In genomic region chr9:132074736-132075135, GRCh38 we compare ENCODE assay signal across 18 cellular contexts. TPM values are rescaled to one million over a fixed set of nuclear protein-coding genes. Genes with fewer than 3 reads are reported as not detected.
A peak's percentile ranks its signal among the peaks of the same experiment; 100 is the strongest.
DNase-seq lines count a peak whose midpoint lies in the region; TF ChIP-seq lines count a peak whose summit lies in the region.
"Had no signal": no experiment of that assay in that cellular context is flagged by ENCODE, and none has a peak within 500 bp of the region (broad histone marks: within the 10 kb centered on the region; RNA-seq: fewer than 3 reads in every experiment).

No MANE protein-coding gene starts in this region.

- H3K4me2 ChIP-seq in fibroblast of lung (ENCODE audit: extremely low read depth, insufficient read depth, low read length) (no peak overlapping the region), hepatocyte (no peak overlapping the region)
- H3K4me2 ChIP-seq: GM23338, KMS-11 had no signal

- peaks cover 51% of the 10 kb centered on the region for H3K79me2 ChIP-seq in fibroblast of lung (ENCODE audit: control insufficient read depth, insufficient read depth, low read length)
- H3K79me2 ChIP-seq in hepatocyte = peaks cover 93% of the 10 kb centered on the region

- no peaks in the 10 kb centered on the region for H3K4me1 ChIP-seq in fibroblast of lung (ENCODE audit: control insufficient read depth, extremely low read depth, insufficient read depth, low read length)
- peaks cover 8% of the 10 kb centered on the region for H3K4me1 ChIP-seq in hepatocyte (ENCODE audit: insufficient read depth)

- TF ChIP-seq CTCF in fibroblast of lung (conservative IDR thresholded peaks at IDR 0.05 in 1 of 2, IDR thresholded peaks at IDR 0.05 in 1 of 2; ENCODE audit: low read depth in 1 of 2, low read length in 2 of 2) (no peak), hepatocyte (IDR thresholded peaks at IDR 0.05; ENCODE audit: poor library complexity) (no peak)

- peak overlapping the region; percentile 2 for H3K27ac ChIP-seq in angular gyrus (ENCODE audit: low read depth, low read length)
- no peak overlapping the region for H3K27ac ChIP-seq in fibroblast of lung (ENCODE audit: insufficient read depth, low read length)
- H3K27ac ChIP-seq in hepatocyte = no peak overlapping the region
- H3K27ac ChIP-seq: KMS-11, transverse colon, VCaP had no signal

- H3K9me3 ChIP-seq in fibroblast of lung (ENCODE audit: control insufficient read depth, insufficient read depth, low read depth, low read length) (no peaks in the 10 kb centered on the region), hepatocyte (ENCODE audit: low read depth) (no peaks in the 10 kb centered on the region)
- H3K9me3 ChIP-seq: transverse colon had no signal

- no peak overlapping the region for H2AFZ ChIP-seq in fibroblast of lung (ENCODE audit: low read length)
- no peak overlapping the region for H2AFZ ChIP-seq in hepatocyte
- H2AFZ ChIP-seq: GM23338 had no signal

- peaks cover 3% of the 10 kb centered on the region for H4K20me1 ChIP-seq in fibroblast of lung (ENCODE audit: control insufficient read depth, extremely low read depth, insufficient read depth, low read length)
- peaks cover 11% of the 10 kb centered on the region for H4K20me1 ChIP-seq in hepatocyte (ENCODE audit: insufficient read depth, poor library complexity, severe bottlenecking)

- H3K27me3 ChIP-seq in fibroblast of lung (ENCODE audit: control insufficient read depth, insufficient read depth, low read length) = no peaks in the 10 kb centered on the region
- H3K27me3 ChIP-seq in hepatocyte = no peaks in the 10 kb centered on the region
- H3K27me3 ChIP-seq: transverse colon had no signal

- H3K36me3 ChIP-seq in fibroblast of lung (ENCODE audit: control insufficient read depth, insufficient read depth, low read length) = peaks cover 5% of the 10 kb centered on the region
- H3K36me3 ChIP-seq in hepatocyte (replicated peaks; ENCODE audit: insufficient read depth, low read depth) = no peaks in the 10 kb centered on the region

- no peak overlapping the region for H3K4me3 ChIP-seq in fibroblast of lung (replicated peaks in 1 of 4; ENCODE audit: control extremely low read depth in 1 of 4, insufficient read depth in 1 of 4, low read depth in 3 of 4, low read length in 4 of 4)
- H3K4me3 ChIP-seq in hepatocyte = no peak overlapping the region
- H3K4me3 ChIP-seq: GM23338, lung, transverse colon had no signal

- no peak overlapping the region for H3K9ac ChIP-seq in fibroblast of lung (ENCODE audit: insufficient read depth, low read length)
- H3K9ac ChIP-seq: KMS-11 had no signal

- H3K9me2 ChIP-seq in hepatocyte (replicated peaks; ENCODE audit: insufficient read depth) = no peaks in the 10 kb centered on the region

- peak; percentile 25 for DNase-seq in ELR (ENCODE audit: low read depth)
- DNase-seq in fibroblast of lung (ENCODE audit: low read depth in 2 of 2) = peak; percentile 72 to 87
- DNase-seq in stromal cell of bone marrow (ENCODE audit: low read depth) = peak; percentile 78
- DNase-seq in hepatocyte (ENCODE audit: low spot score) = no peak
- no peak for DNase-seq in activated naive CD4-positive, alpha-beta T cell (lab: John Stamatoyannopoulos, UW)
- no peak for DNase-seq in GM19238 (ENCODE audit: insufficient read length, low spot score)
- DNase-seq: activated CD8-positive, alpha-beta memory T cell treated with anti-CD3 and anti-CD28 coated beads, Interleukin-2, amount 50 U/mL, for 48 hours; activated gamma-delta T cell; Calu3; head of caudate nucleus; NCI-H1105; NCI-H510A; transverse colon had no signal

- 87% methylated on average over 2 of the region's 2 CpGs for WGBS in hepatocyte (ENCODE audit: low lambda C conversion rate, missing lambda C conversion rate)

RNA-seq across cellular contexts. Expression of gene MED27, which starts 4.9 kb away (rescaled TPM):
- 10.8 and 13.4 TPM in 2 replicates for total RNA-seq in fibroblast of lung
- polyA plus RNA-seq in fibroblast of lung = 44.7 and 55.1 TPM in 2 replicates
- polyA plus RNA-seq in fibroblast of lung (2012) = 31.7 and 41.5 TPM in 2 replicates
- 25.8 and 28.4 TPM in 2 replicates for polyA minus RNA-seq in fibroblast of lung (ENCODE audit: low replicate concordance)
- 15.4 and 17.2 TPM in 2 replicates for total RNA-seq in hepatocyte
- polyA plus RNA-seq in hepatocyte = 32.1 and 38.0 TPM in 2 replicates

Comparison
In these comparisons a context has a peak if more than half of its experiments do, and no peak if none do; other contexts are left out.
1. DNase-seq: peak in ELR (single experiment), fibroblast of lung (2 of 2) and stromal cell of bone marrow (single experiment); none in hepatocyte (single experiment), activated naive CD4-positive, alpha-beta T cell (0 of 4) and GM19238 (single experiment).